Comparison of ENCODE assay signal across 14 cellular contexts in genomic region chr6:37695273-37695672, GRCh38. TPM values are rescaled to one million over a fixed set of nuclear protein-coding genes. Genes with fewer than 3 reads are reported as not detected.
DNase-seq lines count a peak whose midpoint lies in the region; ATAC-seq, FAIRE-seq and TF ChIP-seq lines count a peak whose summit lies in the region.
"Had no signal": no experiment of that assay in that cellular context is flagged by ENCODE, and none has a peak within 500 bp of the region (broad histone marks: within the 10 kb centered on the region; RNA-seq: fewer than 3 reads in every experiment).

No MANE protein-coding gene starts in this region.

- H3K27ac Mint-ChIP-seq in CD4-positive, CD25-positive, alpha-beta regulatory T cell: peak overlapping the region; percentile 80 to 97 (median 81)
- no peak overlapping the region for H3K27ac Mint-ChIP-seq in activated naive CD8-positive, alpha-beta T cell treated with anti-CD3 and anti-CD28 coated beads, Interleukin-2, amount 50 U/mL, for 24 hours
- peak overlapping the region in 1 of 10 donors; percentile 72 for H3K27ac Mint-ChIP-seq in naive thymus-derived CD8-positive, alpha-beta T cell

- H3K4me2 ChIP-seq in HepG2 (ENCODE audit: low read depth, low read length): no peak overlapping the region

- no peak overlapping the region for H3K9ac ChIP-seq in HepG2 (ENCODE audit: insufficient read depth, low read depth, low read length)

- H3K4me3 Mint-ChIP-seq in CD4-positive, CD25-positive, alpha-beta regulatory T cell: peak overlapping the region; percentile 83 to 92 (median 88)
- H3K4me3 Mint-ChIP-seq in activated naive CD8-positive, alpha-beta T cell treated with anti-CD3 and anti-CD28 coated beads, Interleukin-2, amount 50 U/mL, for 24 hours: peak overlapping the region; percentile 71
- peak overlapping the region; percentile 73 to 88 (median 82) for H3K4me3 Mint-ChIP-seq in naive thymus-derived CD8-positive, alpha-beta T cell

- H3K4me3 ChIP-seq in CD4-positive, CD25-positive, alpha-beta regulatory T cell (ENCODE audit: low read depth, low read length): no peak overlapping the region
- H3K4me3 ChIP-seq in GM06990 (replicated peaks; ENCODE audit: low read depth, low read length) (peak overlapping the region; percentile 76), HepG2 (replicated peaks in 1 of 3; ENCODE audit: insufficient read depth in 1 of 3, low read depth in 2 of 3, low read length in 3 of 3) (no peak overlapping the region)

- H3K36me3 ChIP-seq in CD4-positive, CD25-positive, alpha-beta regulatory T cell (ENCODE audit: control insufficient read depth, insufficient read depth, low read length): no peaks in the 10 kb centered on the region
- H3K36me3 ChIP-seq in GM06990 (ENCODE audit: control insufficient read depth, insufficient read depth, low read length): no peaks in the 10 kb centered on the region
- no peaks in the 10 kb centered on the region for H3K36me3 ChIP-seq in HepG2 (replicated peaks in 1 of 2; ENCODE audit: control insufficient read depth in 1 of 2, insufficient read depth in 2 of 2, low read length in 2 of 2)
- H3K36me3 ChIP-seq: ascending aorta had no signal

- H2AFZ ChIP-seq in HepG2 (ENCODE audit: low read length): no peak overlapping the region

- ATAC-seq in CD4-positive, CD25-positive, alpha-beta regulatory T cell (ENCODE audit: low read depth in 2 of 2): no peak
- ATAC-seq in activated naive CD8-positive, alpha-beta T cell treated with anti-CD3 and anti-CD28 coated beads, Interleukin-2, amount 50 U/mL, for 24 hours: no peak
- ATAC-seq in naive thymus-derived CD8-positive, alpha-beta T cell: no peak
- ATAC-seq in HepG2: no peak

- no peak for TF ChIP-seq CTCF in GM06990 (IDR thresholded peaks at IDR 0.05; ENCODE audit: insufficient read depth, low read length, poor library complexity, severe bottlenecking)
- no peak for TF ChIP-seq CTCF in HepG2 (CRISPR knock-in tag; IDR thresholded peaks at IDR 0.05)

- no peaks in the 10 kb centered on the region for H3K36me3 Mint-ChIP-seq in CD4-positive, CD25-positive, alpha-beta regulatory T cell
- H3K36me3 Mint-ChIP-seq in activated naive CD8-positive, alpha-beta T cell treated with anti-CD3 and anti-CD28 coated beads, Interleukin-2, amount 50 U/mL, for 24 hours (ENCODE audit: low read depth): no peaks in the 10 kb centered on the region
- H3K36me3 Mint-ChIP-seq in naive thymus-derived CD8-positive, alpha-beta T cell: no peaks in the 10 kb centered on the region

- H3K4me1 ChIP-seq in CD4-positive, CD25-positive, alpha-beta regulatory T cell (ENCODE audit: control insufficient read depth, insufficient read depth, low read length, poor library complexity, severe bottlenecking): peaks cover 33% of the 10 kb centered on the region
- H3K4me1 ChIP-seq in HepG2 (ENCODE audit: insufficient read depth, low read length): peaks cover 30% of the 10 kb centered on the region

- CTCF ChIA-PET in HepG2 (lab: Yijun Ruan, JAX; ENCODE audit: low intra/inter-chr PET ratio, low total read pairs): no interaction called here

- intact Hi-C loops in HepG2 (cut with micrococcal nuclease; ENCODE audit: unreplicated experiment): loop anchor here (10.0 kb wide), 1 partner anchor 320 kb away; no protein-coding TSS in a partner anchor

- POLR2A ChIA-PET in naive thymus-derived CD8-positive, alpha-beta T cell (lab: Charles Lee): no interaction called here
- POLR2A ChIA-PET in HepG2 (lab: Yijun Ruan, JAX): no interaction called here

- no TSS peak for BruUV-seq in HepG2 (replicated peaks; lab: Mats Ljungman, UMichigan)

- no peaks in the 10 kb centered on the region for H3K79me2 ChIP-seq in HepG2 (ENCODE audit: insufficient read depth, low read length)

- TF ChIP-seq EP300 in HepG2 (IDR thresholded peaks at IDR 0.05; ENCODE audit: low read depth in 2 of 2, low read length in 2 of 2): no peak
- no peak for TF ChIP-seq EP300 in HepG2 (CRISPR knock-in tag; IDR thresholded peaks at IDR 0.05; ENCODE audit: borderline replicate concordance)

- peaks cover 9% of the 10 kb centered on the region; the same call in 1 of the 2 replicates for H4K20me1 ChIP-seq in HepG2 (ENCODE audit: insufficient read depth, low read length)

- TF ChIP-seq RAD21 in HepG2 (CRISPR knock-in tag; IDR thresholded peaks at IDR 0.05): no peak

- TF ChIP-seq POLR2A in HepG2 (IDR thresholded peaks at IDR 0.05; ENCODE audit: insufficient read depth in 1 of 2, low read depth in 2 of 2, low read length in 2 of 2): no peak

- no peak for DNase-seq in CD4-positive, CD25-positive, alpha-beta regulatory T cell
- DNase-seq in GM06990 (ENCODE audit: extremely low read depth, insufficient read length): no peak
- DNase-seq in activated naive CD8-positive, alpha-beta T cell treated with anti-CD3 and anti-CD28 coated beads, Interleukin-2, amount 50 U/mL, for 24 hours: no peak
- DNase-seq in naive thymus-derived CD8-positive, alpha-beta T cell: no peak
- DNase-seq in HepG2 (ENCODE audit: low spot score): no peak
- no peak for DNase-seq in globus pallidus (ENCODE audit: low spot score)
- no peak for DNase-seq in inferior parietal cortex (ENCODE audit: extremely low spot score)
- no peak for DNase-seq in D341Med (ENCODE audit: low spot score)
- DNase-seq: activated CD4-positive, alpha-beta T cell treated with anti-CD3 and anti-CD28 coated beads for 4 hours; NCI-H2107; RPMI8226; stimulated activated CD4-positive, alpha-beta T cell treated with anti-CD3 and anti-CD28 coated beads, Interleukin-4, amount 100 ng/mL, for 4 hours had no signal

- no peak for FAIRE-seq in HepG2 (lab: Jason Lieb, UNC)
- FAIRE-seq: HTR-8/SVneo had no signal

- in situ Hi-C loops in HepG2 (cut with HindIII; ENCODE audit: extremely low pct_ligation_motif_present, low pct_unique_long_range_greater_than_20kb): no loop called here

- peaks cover 0 to 52% (median 35%) of the 10 kb centered on the region in 4 donors for H3K4me1 Mint-ChIP-seq in CD4-positive, CD25-positive, alpha-beta regulatory T cell
- peaks cover 21% of the 10 kb centered on the region for H3K4me1 Mint-ChIP-seq in activated naive CD8-positive, alpha-beta T cell treated with anti-CD3 and anti-CD28 coated beads, Interleukin-2, amount 50 U/mL, for 24 hours
- peaks cover 23 to 37% (median 27%) of the 10 kb centered on the region in 4 donors for H3K4me1 Mint-ChIP-seq in naive thymus-derived CD8-positive, alpha-beta T cell

- 6% methylated on average over 2 of the region's 2 CpGs for WGBS in HepG2 (ENCODE audit: low lambda C conversion rate)

- peaks cover 42% of the 10 kb centered on the region for H3K27me3 Mint-ChIP-seq in CD4-positive, CD25-positive, alpha-beta regulatory T cell
- H3K27me3 Mint-ChIP-seq in activated naive CD8-positive, alpha-beta T cell treated with anti-CD3 and anti-CD28 coated beads, Interleukin-2, amount 50 U/mL, for 24 hours: peaks cover 40% of the 10 kb centered on the region
- peaks cover 19 to 53% (median 31%) of the 10 kb centered on the region in 5 donors for H3K27me3 Mint-ChIP-seq in naive thymus-derived CD8-positive, alpha-beta T cell

- H3K27me3 ChIP-seq in CD4-positive, CD25-positive, alpha-beta regulatory T cell (ENCODE audit: control insufficient read depth, insufficient read depth, low read length): peaks cover 6% of the 10 kb centered on the region
- H3K27me3 ChIP-seq in GM06990 (replicated peaks; ENCODE audit: control insufficient read depth, insufficient read depth, low read length) (no peaks in the 10 kb centered on the region; the same call in 1 of the 2 replicates), HepG2 (ENCODE audit: control insufficient read depth in 1 of 2, insufficient read depth in 2 of 2, low read length in 2 of 2) (peaks cover 35 to 82% of the 10 kb centered on the region in 2 experiments)
- H3K27me3 ChIP-seq: ascending aorta had no signal

- no peak overlapping the region for H3K27ac ChIP-seq in CD4-positive, CD25-positive, alpha-beta regulatory T cell (ENCODE audit: insufficient read depth, low read length, poor library complexity, severe bottlenecking)
- no peak overlapping the region for H3K27ac ChIP-seq in HepG2 (ENCODE audit: extremely low read length, insufficient read depth, low read length)
- H3K27ac ChIP-seq: ascending aorta had no signal

- H3K9me3 Mint-ChIP-seq in CD4-positive, CD25-positive, alpha-beta regulatory T cell: no peaks in the 10 kb centered on the region
- no peaks in the 10 kb centered on the region for H3K9me3 Mint-ChIP-seq in activated naive CD8-positive, alpha-beta T cell treated with anti-CD3 and anti-CD28 coated beads, Interleukin-2, amount 50 U/mL, for 24 hours
- peaks cover 0 to 1% (median 0%) of the 10 kb centered on the region in 9 donors for H3K9me3 Mint-ChIP-seq in naive thymus-derived CD8-positive, alpha-beta T cell

- H3K9me3 ChIP-seq in CD4-positive, CD25-positive, alpha-beta regulatory T cell (ENCODE audit: control insufficient read depth in 2 of 2, low read length in 2 of 2): no peaks in the 10 kb centered on the region
- no peaks in the 10 kb centered on the region for H3K9me3 ChIP-seq in HepG2 (ENCODE audit: low read length)
- H3K9me3 ChIP-seq: ascending aorta had no signal

RNA-seq across cellular contexts. Expression of gene MDGA1, which starts 2.4 kb away (rescaled TPM):
- 64.4 TPM for total RNA-seq in CD4-positive, CD25-positive, alpha-beta regulatory T cell
- 1 to 10 TPM in 3 of 4 donors, under 1 TPM in 1; 0.88 to 2.3 (median 1.3) TPM for polyA plus RNA-seq in CD4-positive, CD25-positive, alpha-beta regulatory T cell
- total RNA-seq in naive thymus-derived CD8-positive, alpha-beta T cell: 1 to 10 TPM; 6.3 to 9.8 TPM
- polyA plus RNA-seq in naive thymus-derived CD8-positive, alpha-beta T cell: 1 to 10 TPM in 1 of 3 donors, under 1 TPM in 2; 0.43 to 1.3 (median 0.46) TPM
- total RNA-seq in HepG2 (2016; rRNA removed; fragmentation: Illumina TruSeq; extraction: Trizol): not detected in 2 replicates
- total RNA-seq in HepG2 (2016; cell fraction: cytosol; rRNA removed; fragmentation: Illumina TruSeq; extraction: Trizol; ENCODE audit: low read depth): not detected in 2 replicates
- total RNA-seq in HepG2 (2016; cell fraction: insoluble cytoplasmic fraction; rRNA removed; fragmentation: Illumina TruSeq; extraction: Trizol): not detected in 2 replicates
- not detected in 2 replicates for total RNA-seq in HepG2 (2016; cell fraction: membrane; rRNA removed; fragmentation: Illumina TruSeq; extraction: Trizol)
- total RNA-seq in HepG2 (2016; cell fraction: nucleus; rRNA removed; fragmentation: Illumina TruSeq; extraction: Trizol): not detected in 2 replicates
- under 0.01 TPM in 1 of 2 replicates, not detected in the other for polyA plus RNA-seq in HepG2 (2011; rRNA removed)
- polyA plus RNA-seq in HepG2 (2011; cell fraction: cytosol; rRNA removed): 0.12 TPM in 1 of 2 replicates, not detected in the other
- 0.05 TPM in 1 of 2 replicates, not detected in the other for polyA plus RNA-seq in HepG2 (2011; cell fraction: nucleus; rRNA removed)
- polyA plus RNA-seq in HepG2 (2012): not detected in 2 replicates
- polyA plus RNA-seq in HepG2 (2016; cell fraction: cytosol; fragmentation: Illumina TruSeq; extraction: Trizol; ENCODE audit: low read depth): not detected in 2 replicates
- polyA plus RNA-seq in HepG2 (2016; cell fraction: insoluble cytoplasmic fraction; fragmentation: Illumina TruSeq; extraction: Trizol; ENCODE audit: low read depth): not detected in 2 replicates
- polyA plus RNA-seq in HepG2 (2016; cell fraction: membrane; fragmentation: Illumina TruSeq; extraction: Trizol; ENCODE audit: low read depth): not detected in 2 replicates
- polyA plus RNA-seq in HepG2 (2016; cell fraction: nucleus; fragmentation: Illumina TruSeq; extraction: Trizol; ENCODE audit: insufficient read depth, low read depth): not detected in 2 replicates
- polyA minus RNA-seq in HepG2 (2011; rRNA and poly(A)+ RNA removed; ENCODE audit: low replicate concordance): 0.44 TPM in 1 of 2 replicates, not detected in the other
- not detected in 2 replicates for polyA minus RNA-seq in HepG2 (2011; cell fraction: cytosol; rRNA and poly(A)+ RNA removed)
- not detected in 2 replicates for polyA minus RNA-seq in HepG2 (2011; cell fraction: nucleus; rRNA and poly(A)+ RNA removed)
